ENCODE assay signal across 1 cellular context in genomic region chr11:66663741-66664296, GRCh38.
TF ChIP-seq lines count a peak whose summit lies in the region.

No MANE protein-coding gene starts in this region.

TF ChIP-seq in GM23338, 12 proteins besides CTCF, POLR2A, EP300 and RAD21:
- TF ChIP-seq ZNF331 (CRISPR knock-in tag; IDR thresholded peaks at IDR 0.05; ENCODE audit: low read depth): no peak
- no peak for TF ChIP-seq ZNF462 (CRISPR knock-in tag; IDR thresholded peaks at IDR 0.05)
- TF ChIP-seq EZH2 (IDR thresholded peaks at IDR 0.05; ENCODE audit: low read depth, unreplicated experiment): no peak
